9 cellular contexts compared by ENCODE assay signal in genomic region chr2:70115646-70116442, GRCh38. TPM values are rescaled to one million over a fixed set of nuclear protein-coding genes. Genes with fewer than 3 reads are reported as not detected.
DNase-seq lines count a peak whose midpoint lies in the region; ATAC-seq lines count a peak whose summit lies in the region.
"Had no signal": no experiment of that assay in that cellular context is flagged by ENCODE, and none has a peak within 500 bp of the region (broad histone marks: within the 10 kb centered on the region; RNA-seq: fewer than 3 reads in every experiment).

No MANE protein-coding gene starts in this region.

- no peak overlapping the region for H3K4me3 Mint-ChIP-seq in activated naive CD8-positive, alpha-beta T cell treated with anti-CD3 and anti-CD28 coated beads, Interleukin-2, amount 50 U/mL, for 24 hours

- in situ Hi-C loops in ACHN (cut with HindIII; ENCODE audit: low pct_ligation_motif_present, low pct_unique_long_range_greater_than_20kb, low sequenced_read_pairs) = no loop called here

- no peak for DNase-seq in activated naive CD8-positive, alpha-beta T cell treated with anti-CD3 and anti-CD28 coated beads, Interleukin-2, amount 50 U/mL, for 24 hours
- DNase-seq in posterior vena cava (ENCODE audit: low spot score) (peak; percentile 50), DMS 273 (lab: John Stamatoyannopoulos, UW; ENCODE audit: unreplicated experiment) (no peak), ACHN (no peak), NCI-H1930 (lab: John Stamatoyannopoulos, UW) (no peak)
- no peak for DNase-seq in activated naive CD4-positive, alpha-beta T cell treated with anti-CD3 and anti-CD28 coated beads, Interleukin-2, amount 50 U/mL, for 16 hours
- DNase-seq: IMR-90 had no signal

- peak; percentile 50 for ATAC-seq in GM18867 (IDR thresholded peaks at IDR 0.05; ENCODE audit: unreplicated experiment)
- peak; percentile 46 for ATAC-seq in HG02763 (IDR thresholded peaks at IDR 0.05; ENCODE audit: unreplicated experiment)
- ATAC-seq in activated naive CD8-positive, alpha-beta T cell treated with anti-CD3 and anti-CD28 coated beads, Interleukin-2, amount 50 U/mL, for 24 hours = peak; percentile 68

- peaks cover 54% of the 10 kb centered on the region for H3K4me1 Mint-ChIP-seq in activated naive CD8-positive, alpha-beta T cell treated with anti-CD3 and anti-CD28 coated beads, Interleukin-2, amount 50 U/mL, for 24 hours

- H3K36me3 Mint-ChIP-seq in activated naive CD8-positive, alpha-beta T cell treated with anti-CD3 and anti-CD28 coated beads, Interleukin-2, amount 50 U/mL, for 24 hours (ENCODE audit: low read depth) = no peaks in the 10 kb centered on the region

- intact Hi-C loops in posterior vena cava (cut with DNase I) = no loop called here

- H3K9me3 Mint-ChIP-seq in activated naive CD8-positive, alpha-beta T cell treated with anti-CD3 and anti-CD28 coated beads, Interleukin-2, amount 50 U/mL, for 24 hours = no peaks in the 10 kb centered on the region

- H3K27me3 Mint-ChIP-seq in activated naive CD8-positive, alpha-beta T cell treated with anti-CD3 and anti-CD28 coated beads, Interleukin-2, amount 50 U/mL, for 24 hours = no peaks in the 10 kb centered on the region

- H3K27ac Mint-ChIP-seq in activated naive CD8-positive, alpha-beta T cell treated with anti-CD3 and anti-CD28 coated beads, Interleukin-2, amount 50 U/mL, for 24 hours = peak overlapping the region; percentile 18

RNA-seq across cellular contexts. Expression of gene PCBP1, which starts 28.6 kb away (rescaled TPM):
- total RNA-seq in posterior vena cava = 100 to 1,000 TPM; 238 to 269 TPM
